Comparison of ENCODE assay signal across 29 cellular contexts in the genomic region with DNA sequence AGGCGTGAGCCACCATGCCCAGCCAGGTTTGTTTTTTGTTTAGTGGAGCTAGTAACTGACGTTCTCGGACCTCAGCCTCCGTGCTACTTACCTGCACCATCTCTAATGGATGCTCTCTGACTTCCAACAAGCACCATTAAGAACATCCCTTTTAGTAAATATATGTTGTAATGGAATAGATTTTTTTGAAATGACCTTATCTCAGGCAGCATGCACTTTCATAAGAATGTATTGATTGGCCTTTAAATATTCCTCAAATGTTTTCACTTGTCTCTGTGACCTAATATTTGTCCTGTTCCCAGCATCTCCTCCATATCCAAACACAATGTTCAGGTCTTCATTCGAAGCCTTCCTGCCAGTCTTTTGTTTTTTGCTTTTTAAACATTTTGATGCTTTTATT.
"Had no signal": no experiment of that assay in that cellular context is flagged by ENCODE, and none has a peak within 500 bp of the region (broad histone marks: within the 10 kb centered on the region; RNA-seq: fewer than 3 reads in every experiment).

No MANE protein-coding gene starts in this region.

- H3K27ac Mint-ChIP-seq: memory B cell; natural killer cell treated with Interleukin-12 subunit alpha and Interleukin-12 subunit beta and Interleukin-15 and Interleukin-18, amount 100 ng/mL, for 72 hours; type B pancreatic cell had no signal

- H3K9ac ChIP-seq: parathyroid adenoma had no signal

- H3K79me2 ChIP-seq: parathyroid adenoma had no signal

- H3K36me3 ChIP-seq: gastrocnemius medialis, left ventricle myocardium inferior, tibial artery had no signal

- ATAC-seq: esophagus mucosa; gastrocnemius medialis; left cardiac atrium; natural killer cell treated with Interleukin-12 subunit alpha and Interleukin-12 subunit beta and Interleukin-15 and Interleukin-18, amount 100 ng/mL, for 72 hours; sciatic nerve; stimulated activated naive CD8-positive, alpha-beta T cell treated with anti-CD3 and anti-CD28 coated beads, Interleukin-15, Interleukin-2, amounts not matched to agents 100 U/mL and 50 U/mL, for 24 hours had no signal

- H3K27ac ChIP-seq: dorsolateral prefrontal cortex, epithelial cell of prostate, gastrocnemius medialis, left ventricle myocardium inferior, parathyroid adenoma, testis, tibial artery had no signal

- H3K4me1 ChIP-seq: gastrocnemius medialis, left ventricle myocardium inferior, parathyroid adenoma had no signal

- H2AFZ ChIP-seq: parathyroid adenoma had no signal

- H3K9me3 Mint-ChIP-seq: memory B cell, naive B cell, neural crest cell, type B pancreatic cell had no signal

- DNase-seq: dorsolateral prefrontal cortex; effector CD4-positive, alpha-beta T cell; foreskin fibroblast; gastrocnemius medialis; head of caudate nucleus; left cardiac atrium; left ventricle myocardium inferior; naive B cell; stimulated activated CD4-positive, alpha-beta T cell treated with anti-CD3 and anti-CD28 coated beads, Interleukin-12 subunit alpha, Interleukin-12 subunit beta, amount 100 ng/mL, for 4 hours; stimulated activated CD4-positive, alpha-beta T cell treated with anti-CD3 and anti-CD28 coated beads, Interleukin-1b, Interleukin-23, amount 100 ng/mL, for 48 hours; stimulated activated CD4-positive, alpha-beta T cell treated with anti-CD3 and anti-CD28 coated beads, Interleukin-4, amount 100 ng/mL, for 1 hour; stimulated activated CD8-positive, alpha-beta memory T cell treated with anti-CD3 and anti-CD28 coated beads, Interleukin-4, amount 100 ng/mL, for 48 hours; stimulated activated naive CD8-positive, alpha-beta T cell treated with anti-CD3 and anti-CD28 coated beads, Interleukin-15, Interleukin-2, amounts not matched to agents 100 U/mL and 50 U/mL, for 24 hours; substantia nigra; testis; tibial artery had no signal

- H3K36me3 Mint-ChIP-seq: type B pancreatic cell had no signal

- H3K4me3 Mint-ChIP-seq: memory B cell; naive B cell; natural killer cell treated with Interleukin-12 subunit alpha and Interleukin-12 subunit beta and Interleukin-15 and Interleukin-18, amount 100 ng/mL, for 72 hours; neural crest cell; type B pancreatic cell had no signal

- H3K27me3 ChIP-seq: dorsolateral prefrontal cortex, gastrocnemius medialis, testis, tibial artery had no signal

- H3K4me3 ChIP-seq: dorsolateral prefrontal cortex, gastrocnemius medialis, left ventricle myocardium inferior, lung, smooth muscle cell, testis, tibial artery had no signal

- FAIRE-seq: colon, islet of Langerhans had no signal

- H3K9me3 ChIP-seq: gastrocnemius medialis, testis had no signal

- H3K27me3 Mint-ChIP-seq: memory B cell; naive B cell; natural killer cell treated with Interleukin-12 subunit alpha and Interleukin-12 subunit beta and Interleukin-15 and Interleukin-18, amount 100 ng/mL, for 72 hours; progenitor cell of endocrine pancreas had no signal

- H3K4me2 ChIP-seq: smooth muscle cell had no signal
